33 cellular contexts compared by ENCODE assay signal in the genomic region with DNA sequence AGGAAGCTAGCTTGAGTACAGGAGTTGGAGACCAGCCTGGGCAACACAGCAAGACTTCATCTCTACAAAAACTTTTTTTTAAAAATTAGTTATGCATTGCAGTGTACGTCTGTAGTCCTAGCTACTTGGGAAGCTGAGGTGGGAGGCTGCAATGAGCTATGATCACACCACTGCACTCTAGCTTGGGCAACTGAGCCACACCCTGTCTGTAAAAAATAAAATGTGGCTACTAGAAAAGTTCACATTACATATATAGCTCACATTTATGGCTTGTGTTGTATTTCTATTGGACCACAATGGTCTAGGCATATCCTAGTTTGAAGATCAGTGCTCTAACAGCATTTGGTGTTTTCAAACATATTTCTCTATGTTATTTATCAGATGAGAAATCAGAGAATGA.
"Had no signal": no experiment of that assay in that cellular context is flagged by ENCODE, and none has a peak within 500 bp of the region (broad histone marks: within the 10 kb centered on the region; RNA-seq: fewer than 3 reads in every experiment).

No MANE protein-coding gene starts in this region.

- H3K36me3 ChIP-seq: MG63 had no signal

- H3K4me3 ChIP-seq: MG63 had no signal

- DNase-seq: Karpas-422, Kasumi-1, KG1, MG63, MM.1S, MV-4-11, NCI-H1048, NCI-H1092, NCI-H1092 treated with DMSO at 0.1 percent for 48 hours, NCI-H1105, NCI-H1105 treated with DMSO at 0.1 percent for 48 hours, NCI-H1417, NCI-H1417 treated with DMSO at 0.1 percent for 48 hours, NCI-H1436, NCI-H1436 treated with DMSO at 0.1 percent for 48 hours, NCI-H146, NCI-H1694, NCI-H1694 treated with DMSO at 0.1 percent for 48 hours, NCI-H187, NCI-H187 treated with DMSO at 0.1 percent for 48 hours, NCI-H1930, NCI-H2029, NCI-H2029 treated with DMSO at 0.1 percent for 48 hours, NCI-H2081, NCI-H2081 treated with DMSO at 0.1 percent for 48 hours, NCI-H2107, NCI-H2171, NCI-H2171 treated with DMSO at 0.1 percent for 48 hours, NCI-H2227 treated with DMSO at 0.1 percent for 48 hours, NCI-H226, NCI-H345, NCI-H446, NCI-H446 treated with DMSO at 0.1 percent for 48 hours had no signal

- H3K9me3 ChIP-seq: MG63 had no signal
